ENCODE assay signal across 8 cellular contexts in the genomic region with DNA sequence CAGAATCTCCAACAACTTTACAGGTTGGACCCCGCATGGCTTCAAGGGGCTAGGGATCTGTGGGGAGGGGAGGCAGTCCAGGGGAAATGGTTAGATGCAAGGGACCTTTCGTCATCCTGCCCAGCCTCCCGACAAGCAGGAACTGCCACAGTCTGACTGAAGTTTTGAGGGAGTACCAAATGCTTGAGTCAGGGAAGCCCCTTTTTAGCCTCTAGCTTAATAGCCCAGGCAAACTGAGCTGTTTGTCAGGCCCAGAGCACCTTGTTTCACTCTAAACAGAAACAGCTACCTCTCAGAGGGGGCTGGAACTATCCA. TPM values are rescaled to one million over a fixed set of nuclear protein-coding genes. Genes with fewer than 3 reads are reported as not detected.
A peak's percentile ranks its signal among the peaks of the same experiment; 100 is the strongest.
DNase-seq lines count a peak whose midpoint lies in the region; ATAC-seq lines count a peak whose summit lies in the region.

No MANE protein-coding gene starts in this region.

- H3K9me3 ChIP-seq in BLaER1 (no peaks in the 10 kb centered on the region), iPS-18a (ENCODE audit: control insufficient read depth, low read depth, low read length) (no peaks in the 10 kb centered on the region), subcutaneous abdominal adipose tissue (ENCODE audit: control insufficient read depth in 5 of 5, low read length in 5 of 5) (no peaks in the 10 kb centered on the region)

- H3K4me3 ChIP-seq in BLaER1 (peak overlapping the region; percentile 89), iPS-18a (ENCODE audit: low read length) (peak overlapping the region; percentile 67), subcutaneous abdominal adipose tissue (ENCODE audit: low read depth in 1 of 5, low read length in 5 of 5) (peak overlapping the region; percentile 85 to 92 (median 89))

- no peaks in the 10 kb centered on the region for H3K9me3 Mint-ChIP-seq in activated T-helper 1 cell treated with anti-CD3 and anti-CD28 coated beads, Interleukin-12 subunit alpha, Interleukin-12 subunit beta, Interleukin-2, Interleukin-4 antibody, amounts not matched to agents 30 ng/mL and 10 ng/mL and 1 ng/mL, durations not matched to agents 14 hours and 24 hours and 36 hours

- H3K9ac ChIP-seq in BLaER1 (peak overlapping the region; percentile 93), iPS-18a (ENCODE audit: low read length) (peak overlapping the region; percentile 12), subcutaneous abdominal adipose tissue (ENCODE audit: low read length in 5 of 5) (peak overlapping the region; percentile 66 to 96 (median 88))

- H3K27ac ChIP-seq in BLaER1 (peak overlapping the region; percentile 91), iPS-18a (ENCODE audit: low read length) (no peak overlapping the region), subcutaneous abdominal adipose tissue (ENCODE audit: low read depth, low read length) (peak overlapping the region; percentile 67)

- intact Hi-C loops in activated T-helper 1 cell treated with anti-CD3 and anti-CD28 coated beads, Interleukin-12 subunit alpha, Interleukin-12 subunit beta, Interleukin-2, Interleukin-4 antibody, amounts not matched to agents 30 ng/mL and 10 ng/mL and 1 ng/mL, durations not matched to agents 14 hours and 24 hours and 36 hours (cut with micrococcal nuclease): loop anchor here (2.0 to 10.0 kb wide), 3 partner anchors 308 to 540 kb away; a partner anchor contains a TSS

- peak overlapping the region; percentile 99 for H3K27ac Mint-ChIP-seq in activated T-helper 1 cell treated with anti-CD3 and anti-CD28 coated beads, Interleukin-12 subunit alpha, Interleukin-12 subunit beta, Interleukin-2, Interleukin-4 antibody, amounts not matched to agents 30 ng/mL and 10 ng/mL and 1 ng/mL, durations not matched to agents 14 hours and 24 hours and 36 hours

- no peak for ATAC-seq in HG03469 (IDR thresholded peaks at IDR 0.05; ENCODE audit: unreplicated experiment)

- H3K36me3 ChIP-seq in BLaER1 (peaks cover 40% of the 10 kb centered on the region), iPS-18a (ENCODE audit: control insufficient read depth, low read depth, low read length) (no peaks in the 10 kb centered on the region), subcutaneous abdominal adipose tissue (ENCODE audit: control insufficient read depth in 5 of 5, insufficient read depth in 5 of 5, low read length in 5 of 5) (peaks cover 0 to 24% (median 11%) of the 10 kb centered on the region in 5 donors)

- no peaks in the 10 kb centered on the region for H3K27me3 Mint-ChIP-seq in activated T-helper 1 cell treated with anti-CD3 and anti-CD28 coated beads, Interleukin-12 subunit alpha, Interleukin-12 subunit beta, Interleukin-2, Interleukin-4 antibody, amounts not matched to agents 30 ng/mL and 10 ng/mL and 1 ng/mL, durations not matched to agents 14 hours and 24 hours and 36 hours (ENCODE audit: insufficient read depth)

- H3K4me2 ChIP-seq in BLaER1: peak overlapping the region; percentile 99

- peaks cover 28% of the 10 kb centered on the region for H4K20me1 ChIP-seq in BLaER1

- DNase-seq in HT1080 (ENCODE audit: low read depth) (peak; percentile 39), glomerular visceral epithelial cell (ENCODE audit: extremely low spot score) (no peak), NCI-H748 treated with DMSO at 0.1 percent for 48 hours (lab: John Stamatoyannopoulos, UW) (no peak)
- peak; percentile 20 for DNase-seq in activated T-helper 1 cell treated with anti-CD3 and anti-CD28 coated beads, Interleukin-12 subunit alpha, Interleukin-12 subunit beta, Interleukin-2, Interleukin-4 antibody, amounts not matched to agents 30 ng/mL and 10 ng/mL and 1 ng/mL, durations not matched to agents 14 hours and 24 hours and 36 hours (ENCODE audit: low spot score)

- H3K36me3 Mint-ChIP-seq in activated T-helper 1 cell treated with anti-CD3 and anti-CD28 coated beads, Interleukin-12 subunit alpha, Interleukin-12 subunit beta, Interleukin-2, Interleukin-4 antibody, amounts not matched to agents 30 ng/mL and 10 ng/mL and 1 ng/mL, durations not matched to agents 14 hours and 24 hours and 36 hours (ENCODE audit: low read depth): peaks cover 9% of the 10 kb centered on the region

- peak overlapping the region; percentile 99 for H3K4me3 Mint-ChIP-seq in activated T-helper 1 cell treated with anti-CD3 and anti-CD28 coated beads, Interleukin-12 subunit alpha, Interleukin-12 subunit beta, Interleukin-2, Interleukin-4 antibody, amounts not matched to agents 30 ng/mL and 10 ng/mL and 1 ng/mL, durations not matched to agents 14 hours and 24 hours and 36 hours

- H3K27me3 ChIP-seq in BLaER1: no peaks in the 10 kb centered on the region
- peaks cover 6% of the 10 kb centered on the region for H3K27me3 ChIP-seq in iPS-18a (ENCODE audit: control insufficient read depth, insufficient read depth, low read length)
- H3K27me3 ChIP-seq in subcutaneous abdominal adipose tissue (ENCODE audit: control insufficient read depth in 5 of 5, insufficient read depth in 4 of 5, low read length in 5 of 5): no peaks in the 10 kb centered on the region

- H3K4me1 ChIP-seq in BLaER1 (peaks cover 42% of the 10 kb centered on the region), iPS-18a (ENCODE audit: control insufficient read depth, low read depth, low read length) (peaks cover 12% of the 10 kb centered on the region), subcutaneous abdominal adipose tissue (ENCODE audit: control insufficient read depth in 5 of 5, insufficient read depth in 5 of 5, low read length in 5 of 5) (peaks cover 6 to 37% (median 28%) of the 10 kb centered on the region in 5 donors)

- H3K4me1 Mint-ChIP-seq in activated T-helper 1 cell treated with anti-CD3 and anti-CD28 coated beads, Interleukin-12 subunit alpha, Interleukin-12 subunit beta, Interleukin-2, Interleukin-4 antibody, amounts not matched to agents 30 ng/mL and 10 ng/mL and 1 ng/mL, durations not matched to agents 14 hours and 24 hours and 36 hours (ENCODE audit: low read depth): peaks cover 39% of the 10 kb centered on the region

RNA-seq across cellular contexts. Expression of a gene that starts 1.1 kb away (rescaled TPM):
- total RNA-seq in HT1080 (2014; rRNA removed; shearing (Covaris generic)): 48.2 and 94.6 TPM in 2 replicates
- 56.0 and 62.2 TPM in 2 replicates for polyA plus RNA-seq in HT1080 (2015; cell fraction: cytosol; rRNA removed)
- 44.3 and 45.9 TPM in 2 replicates for polyA plus RNA-seq in HT1080 (2015; cell fraction: nucleus; rRNA removed)
- total RNA-seq in activated T-helper 1 cell treated with anti-CD3 and anti-CD28 coated beads, Interleukin-12 subunit alpha, Interleukin-12 subunit beta, Interleukin-2, Interleukin-4 antibody, amounts not matched to agents 30 ng/mL and 10 ng/mL and 1 ng/mL, durations not matched to agents 14 hours and 24 hours and 36 hours: 41.3 and 44.1 TPM in 2 replicates

RNA-seq across cellular contexts. Expression of a gene that starts 57.3 kb away (rescaled TPM):
- 23.2 and 24.9 TPM in 2 replicates for total RNA-seq in HT1080 (2014; rRNA removed; shearing (Covaris generic))
- 32.9 and 39.9 TPM in 2 replicates for polyA plus RNA-seq in HT1080 (2015; cell fraction: cytosol; rRNA removed)
- 20.1 and 20.9 TPM in 2 replicates for polyA plus RNA-seq in HT1080 (2015; cell fraction: nucleus; rRNA removed)
- 36.6 and 39.2 TPM in 2 replicates for total RNA-seq in activated T-helper 1 cell treated with anti-CD3 and anti-CD28 coated beads, Interleukin-12 subunit alpha, Interleukin-12 subunit beta, Interleukin-2, Interleukin-4 antibody, amounts not matched to agents 30 ng/mL and 10 ng/mL and 1 ng/mL, durations not matched to agents 14 hours and 24 hours and 36 hours

Comparison
In these comparisons a context has a peak if more than half of its experiments do, and no peak if none do; other contexts are left out.
1. H3K9ac ChIP-seq: peak in every context shown above with its lines; median percentile 93 in BLaER1; 88 in subcutaneous abdominal adipose tissue; 12 in iPS-18a.
2. DNase-seq: peak in HT1080 (single experiment) and activated T-helper 1 cell treated with anti-CD3 and anti-CD28 coated beads, Interleukin-12 subunit alpha, Interleukin-12 subunit beta, Interleukin-2, Interleukin-4 antibody, amounts not matched to agents 30 ng/mL and 10 ng/mL and 1 ng/mL, durations not matched to agents 14 hours and 24 hours and 36 hours (single experiment); none in glomerular visceral epithelial cell (single experiment) and NCI-H748 treated with DMSO at 0.1 percent for 48 hours (single experiment).
3. Peak in every context shown above with its lines, with median percentiles within 50 percentile points of each other: H3K4me3 ChIP-seq.